ENCODE assay signal across 1 cellular context in the genomic region with DNA sequence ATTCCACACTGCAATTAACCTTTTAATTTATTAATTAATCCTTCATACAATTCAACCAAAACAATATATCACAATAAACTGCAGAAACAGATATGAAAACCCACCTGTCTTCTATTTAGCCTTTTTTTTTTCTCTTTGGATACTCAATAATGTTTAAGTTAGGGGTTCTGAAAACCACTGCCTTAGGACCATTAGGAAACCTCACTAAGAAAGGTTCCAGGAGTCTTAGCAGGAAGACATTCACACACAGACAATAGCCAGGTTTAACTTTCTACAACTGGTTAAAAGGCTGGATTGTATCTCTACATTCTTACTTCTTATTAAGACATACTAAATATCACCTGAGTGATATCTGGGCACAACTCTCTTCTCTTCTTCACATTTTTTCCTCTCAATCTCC.
TF ChIP-seq lines count a peak whose summit lies in the region.

No MANE protein-coding gene starts in this region.

TF ChIP-seq in IMR-90, 13 proteins besides CTCF, POLR2A, EP300 and RAD21:
- TF ChIP-seq MAFK (IDR thresholded peaks at IDR 0.05; ENCODE audit: low read depth, low read length) = no peak
- no peak for TF ChIP-seq SMC3 (IDR thresholded peaks at IDR 0.05; ENCODE audit: low read depth, low read length)
- TF ChIP-seq CHD1 (IDR thresholded peaks at IDR 0.05; ENCODE audit: low read depth, low read length) = no peak
- no peak for TF ChIP-seq BHLHE40 (IDR thresholded peaks at IDR 0.05; ENCODE audit: low read depth, low read length)
- TF ChIP-seq RCOR1 (IDR thresholded peaks at IDR 0.05; ENCODE audit: insufficient replicate concordance, low read length) = no peak
- no peak for TF ChIP-seq MAZ (IDR thresholded peaks at IDR 0.05; ENCODE audit: borderline replicate concordance, low read depth, low read length)
- no peak for TF ChIP-seq NFE2L2 (IDR thresholded peaks at IDR 0.05; ENCODE audit: low read depth, low read length)
- TF ChIP-seq FOS (IDR thresholded peaks at IDR 0.05; ENCODE audit: low read depth, low read length) = no peak
- TF ChIP-seq ELK1 (IDR thresholded peaks at IDR 0.05; ENCODE audit: borderline replicate concordance, low read depth, low read length) = no peak
- TF ChIP-seq RFX5 (IDR thresholded peaks at IDR 0.05; ENCODE audit: low read depth, low read length) = no peak
- no peak for TF ChIP-seq MXI1 (IDR thresholded peaks at IDR 0.05; ENCODE audit: borderline replicate concordance, low read depth, low read length)
- no peak for TF ChIP-seq CEBPB (IDR thresholded peaks at IDR 0.05; ENCODE audit: low read depth, low read length)
- TF ChIP-seq, protein P1, sequence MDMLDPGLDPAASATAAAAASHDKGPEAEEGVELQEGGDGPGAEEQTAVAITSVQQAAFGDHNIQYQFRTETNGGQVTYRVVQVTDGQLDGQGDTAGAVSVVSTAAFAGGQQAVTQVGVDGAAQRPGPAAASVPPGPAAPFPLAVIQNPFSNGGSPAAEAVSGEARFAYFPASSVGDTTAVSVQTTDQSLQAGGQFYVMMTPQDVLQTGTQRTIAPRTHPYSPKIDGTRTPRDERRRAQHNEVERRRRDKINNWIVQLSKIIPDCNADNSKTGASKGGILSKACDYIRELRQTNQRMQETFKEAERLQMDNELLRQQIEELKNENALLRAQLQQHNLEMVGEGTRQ (IDR thresholded peaks at IDR 0.05; ENCODE audit: low read depth, low read length) = no peak
